ENCODE assay signal across 8 cellular contexts in genomic region chr6:26170951-26171841, GRCh38.
DNase-seq lines count a peak whose midpoint lies in the region; ATAC-seq and TF ChIP-seq lines count a peak whose summit lies in the region.

No MANE protein-coding gene starts in this region.

- H3K9me2 ChIP-seq in SK-N-SH (no peaks in the 10 kb centered on the region), OCI-LY1 (ENCODE audit: low read depth, low read length) (no peaks in the 10 kb centered on the region)

- no peaks in the 10 kb centered on the region for H3K27me3 ChIP-seq in SK-N-SH (ENCODE audit: insufficient read depth)
- H3K27me3 ChIP-seq in OCI-LY1 (ENCODE audit: insufficient read depth, low read length): no peaks in the 10 kb centered on the region
- no peaks in the 10 kb centered on the region for H3K27me3 ChIP-seq in sigmoid colon

- H3F3A ChIP-seq in SK-N-SH (replicated peaks; ENCODE audit: insufficient read depth) (peaks cover 31% of the 10 kb centered on the region), OCI-LY1 (ENCODE audit: insufficient read depth, low read length) (0 out of 2 replicates have a peak, but pooled peaks cover 5% of the 10 kb centered on the region)

- CTCF ChIA-PET in SK-N-SH (lab: Yijun Ruan, JAX): interaction anchor here (1.0 kb wide), 1 partner anchor 8 kb away, joined by 3 read pairs; no protein-coding TSS in a partner anchor

- peaks cover 3 to 12% of the 10 kb centered on the region in 2 experiments; a peak in 3 of 4 replicates for H3K4me1 ChIP-seq in SK-N-SH (ENCODE audit: control insufficient read depth in 1 of 2, insufficient read depth in 2 of 2, low read depth in 1 of 2, low read length in 1 of 2)
- H3K4me1 ChIP-seq in OCI-LY1 (ENCODE audit: insufficient read depth, low read length, severe bottlenecking): peaks cover 57% of the 10 kb centered on the region
- peaks cover 0 to 19% (median 5%) of the 10 kb centered on the region in 4 donors for H3K4me1 ChIP-seq in sigmoid colon

- H3K79me2 ChIP-seq in SK-N-SH (ENCODE audit: insufficient read depth): peaks cover 33% of the 10 kb centered on the region
- no peaks in the 10 kb centered on the region for H3K79me2 ChIP-seq in OCI-LY1 (ENCODE audit: insufficient read depth, low read length)

- no peak for TF ChIP-seq POLR2A in sigmoid colon (IDR thresholded peaks at IDR 0.05)

- POLR2A ChIA-PET in SK-N-SH (lab: Yijun Ruan, JAX): interaction anchor here (0.6 to 6.0 kb wide), 3 partner anchors 13 to 47 kb away, joined by 3 to 70 read pairs (median 36); a partner anchor contains a TSS

- intact Hi-C loops in sigmoid colon (cut with DNase I): loop anchor here (5.0 to 10.0 kb wide), 3 partner anchors 116 to 426 kb away; partner anchors contain the start of genes ABT1 and HMGN4

- H3K4me3 ChIP-seq in SK-N-SH (ENCODE audit: low read depth in 2 of 2, low read length in 1 of 2): peak overlapping the region; percentile 60 to 86
- H3K4me3 ChIP-seq in OCI-LY1 (ENCODE audit: low read depth, low read length, poor library complexity, severe bottlenecking): peak overlapping the region; percentile 69
- H3K4me3 ChIP-seq in sigmoid colon: peak overlapping the region; percentile 59 to 74 (median 65)

- H2AFZ ChIP-seq in SK-N-SH (ENCODE audit: low read depth) (peak overlapping the region; percentile 81), OCI-LY1 (ENCODE audit: low read length) (no peak overlapping the region)

- TF ChIP-seq RAD21 in SK-N-SH (IDR thresholded peaks at IDR 0.05; ENCODE audit: low read length): no peak

- TF ChIP-seq EP300 in SK-N-SH (IDR thresholded peaks at IDR 0.05; ENCODE audit: borderline replicate concordance in 1 of 2, low read depth in 1 of 2, low read length in 1 of 2): no peak
- no peak for TF ChIP-seq EP300 in sigmoid colon (IDR thresholded peaks at IDR 0.05)

- 14% methylated on average over 10 of the region's 10 CpGs for WGBS in SK-N-SH (ENCODE audit: low lambda C conversion rate)
- 13 to 17% methylated on average over 10 of the region's 10 CpGs for WGBS in sigmoid colon, 2 donors

- DNase-seq in SK-N-SH (no peak), epithelial cell of prostate (ENCODE audit: low read depth, low spot score) (no peak), sigmoid colon (no peak)

- H3K4me2 ChIP-seq in SK-N-SH: peak overlapping the region; percentile 83
- H3K4me2 ChIP-seq in OCI-LY1 (ENCODE audit: low read length): peak overlapping the region; percentile 81

- H3K9me3 ChIP-seq in SK-N-SH: no peaks in the 10 kb centered on the region
- no peaks in the 10 kb centered on the region for H3K9me3 ChIP-seq in OCI-LY1 (ENCODE audit: low read length)
- H3K9me3 ChIP-seq in sigmoid colon: no peaks in the 10 kb centered on the region

- H4K20me1 ChIP-seq in SK-N-SH (ENCODE audit: insufficient read depth): no peaks in the 10 kb centered on the region
- no peaks in the 10 kb centered on the region for H4K20me1 ChIP-seq in OCI-LY1 (ENCODE audit: insufficient read depth, low read length)

- H3K27ac ChIP-seq in SK-N-SH (ENCODE audit: low read depth in 2 of 2, low read length in 1 of 2): peak overlapping the region; percentile 96 to 97
- peak overlapping the region; percentile 95 for H3K27ac ChIP-seq in OCI-LY1 (ENCODE audit: low read depth, low read length, poor library complexity, severe bottlenecking)
- peak overlapping the region; percentile 90 for H3K27ac ChIP-seq in epithelial cell of prostate
- H3K27ac ChIP-seq in sigmoid colon: peak overlapping the region; percentile 94 to 98 (median 97)

- TF ChIP-seq CTCF in SK-N-SH (IDR thresholded peaks at IDR 0.05) (no peak), OCI-LY1 (IDR thresholded peaks at IDR 0.05; ENCODE audit: low read length) (no peak), sigmoid colon (IDR thresholded peaks at IDR 0.05) (no peak)

- H3K36me3 ChIP-seq in SK-N-SH (replicated peaks in 1 of 2; ENCODE audit: control insufficient read depth in 1 of 2, insufficient read depth in 2 of 2, low read length in 1 of 2) (peaks cover 0 to 7% of the 10 kb centered on the region in 2 experiments), OCI-LY1 (ENCODE audit: insufficient read depth, low read length) (no peaks in the 10 kb centered on the region), sigmoid colon (no peaks in the 10 kb centered on the region)

- ATAC-seq in SK-N-SH treated with all-trans-retinoic acid at 6 μM for 48 hours (no peak; the same call in 2 of the 3 replicates), HG03139 (IDR thresholded peaks at IDR 0.05; ENCODE audit: unreplicated experiment) (no peak), HG02973 (IDR thresholded peaks at IDR 0.05; ENCODE audit: unreplicated experiment) (no peak), GM18502 (IDR thresholded peaks at IDR 0.05; ENCODE audit: poor library complexity, unreplicated experiment) (no peak)

- H3K9ac ChIP-seq in SK-N-SH: peak overlapping the region; percentile 89
- peak overlapping the region; percentile 80 for H3K9ac ChIP-seq in OCI-LY1 (ENCODE audit: low read length)

TF ChIP-seq in SK-N-SH, 30 proteins besides CTCF, POLR2A, EP300 and RAD21:
- TF ChIP-seq YY1 (IDR thresholded peaks at IDR 0.05; ENCODE audit: low read depth): peak; percentile 71; the same call in 1 of the 2 replicates
- no peak for TF ChIP-seq GABPA (IDR thresholded peaks at IDR 0.05; ENCODE audit: low read depth)

TF ChIP-seq in SK-N-SH treated with all-trans-retinoic acid at 6 μM for 48 hours, 23 proteins besides CTCF, POLR2A, EP300 and RAD21:
- TF ChIP-seq TCF4 (CRISPR knock-in tag; IDR thresholded peaks at IDR 0.05; ENCODE audit: borderline replicate concordance) (no peak), TOX (CRISPR knock-in tag; IDR thresholded peaks at IDR 0.05; ENCODE audit: borderline replicate concordance) (no peak)
